ENCODE assay signal across 8 cellular contexts in genomic region chr5:150672237-150672883, GRCh38. TPM values are rescaled to one million over a fixed set of nuclear protein-coding genes. Genes with fewer than 3 reads are reported as not detected.
A peak's percentile ranks its signal among the peaks of the same experiment; 100 is the strongest.
DNase-seq lines count a peak whose midpoint lies in the region; ATAC-seq, FAIRE-seq and TF ChIP-seq lines count a peak whose summit lies in the region.

No MANE protein-coding gene starts in this region.

- H3K4me3 ChIP-seq in osteoblast (ENCODE audit: insufficient read depth, low read length) = peak overlapping the region; percentile 69

- H3K36me3 ChIP-seq in osteoblast (ENCODE audit: insufficient read depth, low read length) = no peaks in the 10 kb centered on the region

- H3K4me3 Mint-ChIP-seq in CD14-positive monocyte = peak overlapping the region; percentile 84 to 92

- H3K9me3 Mint-ChIP-seq in CD14-positive monocyte = peaks cover 0 to 3% (median 0%) of the 10 kb centered on the region in 7 donors

- H2AFZ ChIP-seq in osteoblast (ENCODE audit: low read length) = peak overlapping the region; percentile 78

- no peaks in the 10 kb centered on the region for H3K9me3 ChIP-seq in osteoblast (ENCODE audit: low read depth, low read length)

- H3K27ac ChIP-seq in osteoblast (ENCODE audit: low read depth, low read length) = no peak overlapping the region

- peak overlapping the region in 1 of 7 donors; percentile 15 for H3K27ac Mint-ChIP-seq in CD14-positive monocyte

- peak overlapping the region; percentile 88 for H3K4me2 ChIP-seq in osteoblast (ENCODE audit: insufficient read depth, low read length)

- intact Hi-C loops in CD14-positive monocyte (cut with micrococcal nuclease) = no loop called here

- H3K79me2 ChIP-seq in osteoblast (ENCODE audit: insufficient read depth, low read length) = no peaks in the 10 kb centered on the region

- TF ChIP-seq CTCF in CD14-positive monocyte (IDR thresholded peaks at IDR 0.05) (no peak), osteoblast (IDR thresholded peaks at IDR 0.05; ENCODE audit: extremely low read depth, low read depth, low read length) (no peak)

- H4K20me1 ChIP-seq in osteoblast (ENCODE audit: insufficient read depth, low read length) = no peaks in the 10 kb centered on the region

- H3K4me1 Mint-ChIP-seq in CD14-positive monocyte = peaks cover 44% of the 10 kb centered on the region

- peaks cover 14 to 22% (median 18%) of the 10 kb centered on the region in 3 donors for H3K27me3 Mint-ChIP-seq in CD14-positive monocyte (ENCODE audit: low read depth in 3 of 3)

- no peak for FAIRE-seq in frontal cortex (lab: Jason Lieb, UNC)

- H3K36me3 Mint-ChIP-seq in CD14-positive monocyte = peaks cover 0 to 6% of the 10 kb centered on the region in 2 donors

- H3K27me3 ChIP-seq in osteoblast (ENCODE audit: insufficient read depth, low read length) = peaks cover 6% of the 10 kb centered on the region

- ATAC-seq in HG03432 (IDR thresholded peaks at IDR 0.05; ENCODE audit: unreplicated experiment) = peak; percentile 52
- ATAC-seq in HG03025 (IDR thresholded peaks at IDR 0.05; ENCODE audit: low FRiP score, unreplicated experiment) = no peak
- ATAC-seq in GM19455 (IDR thresholded peaks at IDR 0.05; ENCODE audit: unreplicated experiment) = no peak

- DNase-seq in CD14-positive monocyte (ENCODE audit: low spot score) (no peak), frontal cortex (ENCODE audit: low spot score in 2 of 2) (peak; percentile 38 to 60), osteoblast (ENCODE audit: insufficient read length, low spot score, missing footprints) (peak; percentile 88), mesenteric fat pad (ENCODE audit: low spot score) (no peak)
- peak; percentile 40 for DNase-seq in activated T-cell treated with anti-CD3 and anti-CD28 coated beads, Interleukin-2, amount 50 U/mL, for 1 hour

- peaks cover 27% of the 10 kb centered on the region for H3K4me1 ChIP-seq in osteoblast (ENCODE audit: insufficient read depth, low read length)

RNA-seq across cellular contexts. Expression of gene MYOZ3, which starts 11.3 kb away (rescaled TPM):
- polyA plus RNA-seq in CD14-positive monocyte = not detected
- total RNA-seq in frontal cortex (3.7 TPM), osteoblast (under 0.01 TPM in 1 of 2 replicates, not detected in the other), mesenteric fat pad (0.42 TPM)

RNA-seq across cellular contexts. Expression of gene RBM22, which starts 28.5 kb away (rescaled TPM):
- 10 to 100 TPM; 37.9 to 47.4 TPM for polyA plus RNA-seq in CD14-positive monocyte
- total RNA-seq in frontal cortex (25.3 TPM), osteoblast (27.1 and 29.2 TPM in 2 replicates), mesenteric fat pad (44.1 TPM)

RNA-seq across cellular contexts. Expression of gene SYNPO, which starts 31.9 kb away (rescaled TPM):
- not detected for polyA plus RNA-seq in CD14-positive monocyte
- total RNA-seq in frontal cortex = 3.7 TPM
- total RNA-seq in osteoblast = 2.7 and 4.0 TPM in 2 replicates
- 174 TPM for total RNA-seq in mesenteric fat pad

Comparison
In these comparisons a context has a peak if more than half of its experiments do, and no peak if none do; other contexts are left out.
1. DNase-seq: peak in activated T-cell treated with anti-CD3 and anti-CD28 coated beads, Interleukin-2, amount 50 U/mL, for 1 hour (single experiment), frontal cortex (2 of 2) and osteoblast (single experiment); none in CD14-positive monocyte (single experiment) and mesenteric fat pad (single experiment).
2. RNA of gene SYNPO, which starts 31.9 kb away (total RNA-seq): 174 TPM in mesenteric fat pad (single experiment); 2.7 to 4.0 TPM in osteoblast and 3.7 TPM in frontal cortex (single experiment); every median in the first group is over 10 times any median in the second.